In the genomic region with DNA sequence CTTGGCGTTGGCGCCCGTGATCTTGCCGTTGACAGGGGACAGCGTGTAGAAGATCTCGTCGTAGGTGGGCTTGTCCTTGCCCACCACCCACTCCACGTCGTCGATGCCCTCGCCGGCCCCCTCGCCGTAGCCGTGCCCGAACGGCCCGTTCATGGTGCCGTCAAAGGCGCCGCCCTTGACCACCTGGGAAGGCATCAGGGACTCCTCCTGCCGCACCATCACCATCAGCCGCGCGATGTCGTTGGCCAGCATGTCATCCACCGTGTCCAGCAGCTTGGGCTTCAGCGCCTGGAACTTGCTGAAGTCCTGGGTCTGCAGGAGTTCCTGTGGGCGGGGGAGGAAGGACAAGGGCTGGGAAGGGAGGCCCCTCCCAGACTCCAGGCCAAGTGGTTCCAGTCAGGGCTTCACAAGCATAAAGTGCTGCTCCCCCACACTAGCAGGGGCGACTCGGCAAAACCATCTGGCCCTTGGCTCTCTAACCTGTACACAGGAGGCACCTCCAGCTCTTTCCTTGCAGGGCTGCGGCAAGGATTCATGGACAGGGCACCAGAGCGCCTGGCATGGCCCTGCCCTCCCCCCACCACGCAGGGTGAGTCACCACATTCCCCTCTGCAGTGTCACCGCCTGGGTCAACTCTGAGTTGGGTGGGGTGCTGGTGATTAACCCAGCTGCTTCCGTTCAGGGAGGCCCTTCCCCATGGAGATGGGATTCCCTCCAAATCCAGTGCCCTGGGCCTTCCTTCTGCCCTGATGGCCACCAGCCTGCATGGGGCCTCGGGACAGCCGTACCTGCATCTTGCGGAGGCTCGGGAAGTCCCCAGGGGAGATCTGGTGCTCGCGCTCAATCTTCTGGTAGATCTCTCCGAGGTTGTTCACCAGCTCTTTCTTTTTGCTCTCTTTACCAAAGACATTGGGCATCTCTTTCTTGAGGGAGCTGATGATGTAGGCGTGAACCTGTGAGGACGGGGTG, we compare ENCODE assay signal across 8 cellular contexts. TPM values are rescaled to one million over a fixed set of nuclear protein-coding genes. Genes with fewer than 3 reads are reported as not detected.
DNase-seq lines count a peak whose midpoint lies in the region; ATAC-seq and TF ChIP-seq lines count a peak whose summit lies in the region.

No MANE protein-coding gene starts in this region.

- H3K4me3 ChIP-seq in HUES64 (ENCODE audit: low read length) = no peak overlapping the region
- no peak overlapping the region for H3K4me3 ChIP-seq in fibroblast of pulmonary artery (replicated peaks; ENCODE audit: low read depth, low read length)
- no peak overlapping the region for H3K4me3 ChIP-seq in ovary

- H3K27ac Mint-ChIP-seq in activated T-cell treated with anti-CD3 and anti-CD28 coated beads, Interleukin-2, amount 50 U/mL, for 24 hours = peak overlapping the region; percentile 91

- no peak for TF ChIP-seq CTCF in AG09319 (IDR thresholded peaks at IDR 0.05; ENCODE audit: low read depth, low read length)
- no peak for TF ChIP-seq CTCF in fibroblast of pulmonary artery (IDR thresholded peaks at IDR 0.05; ENCODE audit: low read length, missing control alignments)
- TF ChIP-seq CTCF in ovary (IDR thresholded peaks at IDR 0.05) = no peak

- H3K4me1 ChIP-seq in HUES64 (ENCODE audit: insufficient read depth, low read length) = peaks cover 8% of the 10 kb centered on the region
- peaks cover 12% of the 10 kb centered on the region for H3K4me1 ChIP-seq in ovary (ENCODE audit: insufficient read depth)

- H3K4me3 Mint-ChIP-seq in activated T-cell treated with anti-CD3 and anti-CD28 coated beads, Interleukin-2, amount 50 U/mL, for 24 hours = peak overlapping the region; percentile 60

- no peaks in the 10 kb centered on the region for H3K27me3 Mint-ChIP-seq in activated T-cell treated with anti-CD3 and anti-CD28 coated beads, Interleukin-2, amount 50 U/mL, for 24 hours

- H3K27ac ChIP-seq in HUES64 (ENCODE audit: low read depth, low read length) (peak overlapping the region; percentile 57; the same call in 1 of the 2 replicates), ovary (peak overlapping the region; percentile 27 to 29)

- H3K4me1 Mint-ChIP-seq in activated T-cell treated with anti-CD3 and anti-CD28 coated beads, Interleukin-2, amount 50 U/mL, for 24 hours (ENCODE audit: low read depth) = peaks cover 91% of the 10 kb centered on the region

- DNase-seq in AG09319 (ENCODE audit: extremely low read depth, low read depth) (peak; percentile 77), fibroblast of pulmonary artery (ENCODE audit: low read depth) (peak; percentile 88), ovary (peak; percentile 54 to 80 (median 61))
- peak; percentile 74 for DNase-seq in activated T-cell treated with anti-CD3 and anti-CD28 coated beads, Interleukin-2, amount 50 U/mL, for 24 hours

- H3K9ac ChIP-seq in HUES64 (ENCODE audit: low read depth, low read length) = 0 out of 2 replicates have a peak overlapping the region, but pooled peaks have one; percentile 18

- ATAC-seq in HG02884 (IDR thresholded peaks at IDR 0.05; ENCODE audit: unreplicated experiment) (no peak), GM18867 (IDR thresholded peaks at IDR 0.05; ENCODE audit: unreplicated experiment) (no peak), GM21723 (IDR thresholded peaks at IDR 0.05; ENCODE audit: unreplicated experiment) (no peak)

- 91% methylated on average over 45 of the region's 45 CpGs for WGBS in HUES64
- WGBS in ovary, 3 donors = 68% methylated on average over 44 to 45 of the region's 45 CpGs

- TF ChIP-seq POLR2A in ovary (IDR thresholded peaks at IDR 0.05) = no peak

- peak; percentile 40 for TF ChIP-seq EP300 in ovary (IDR thresholded peaks at IDR 0.05)

- H3K27me3 ChIP-seq in HUES64 (ENCODE audit: insufficient read depth, low read length) (no peaks in the 10 kb centered on the region), ovary (no peaks in the 10 kb centered on the region)

- peaks cover 11% of the 10 kb centered on the region for H3K36me3 ChIP-seq in HUES64 (ENCODE audit: insufficient read depth, low read length)
- no peaks in the 10 kb centered on the region for H3K36me3 ChIP-seq in ovary

- no peaks in the 10 kb centered on the region for H3K9me3 ChIP-seq in HUES64 (ENCODE audit: insufficient read depth, low read depth, low read length)
- H3K9me3 ChIP-seq in ovary = no peaks in the 10 kb centered on the region

- H3K36me3 Mint-ChIP-seq in activated T-cell treated with anti-CD3 and anti-CD28 coated beads, Interleukin-2, amount 50 U/mL, for 24 hours (ENCODE audit: low read depth) = peaks cover 78% of the 10 kb centered on the region

- intact Hi-C loops in ovary (cut with DNase I) = no loop called here

- no peaks in the 10 kb centered on the region for H3K9me3 Mint-ChIP-seq in activated T-cell treated with anti-CD3 and anti-CD28 coated beads, Interleukin-2, amount 50 U/mL, for 24 hours

RNA-seq across cellular contexts. Expression of a gene that starts 10.4 kb away (rescaled TPM):
- polyA plus RNA-seq in HUES64 (2013, experiment 1 of 2) = 4.0 TPM
- 4.4 TPM for polyA plus RNA-seq in HUES64 (2013, experiment 2 of 2)
- total RNA-seq in ovary = 1 to 10 TPM; 2.6 to 9.5 (median 4.0) TPM
- polyA plus RNA-seq in ovary = 1 to 10 TPM in 1 of 2 donors, under 1 TPM in 1; 0.35 to 1.9 TPM

RNA-seq across cellular contexts. Expression of a gene that starts 23.6 kb away (rescaled TPM):
- polyA plus RNA-seq in HUES64 (2013, experiment 1 of 2) = 20.5 TPM
- polyA plus RNA-seq in HUES64 (2013, experiment 2 of 2) = 19.7 TPM
- 10 to 100 TPM; 14.3 to 87.8 (median 42.2) TPM for total RNA-seq in ovary
- 10 to 100 TPM; 14.5 to 14.8 TPM for polyA plus RNA-seq in ovary

RNA-seq across cellular contexts. Expression of a gene that starts 44.5 kb away (rescaled TPM):
- polyA plus RNA-seq in HUES64 (2013, experiment 1 of 2) = 31.5 TPM
- 36.6 TPM for polyA plus RNA-seq in HUES64 (2013, experiment 2 of 2)
- 10 to 100 TPM; 17.5 to 28.6 (median 22.6) TPM for total RNA-seq in ovary
- 10 to 100 TPM; 14.4 to 20.4 TPM for polyA plus RNA-seq in ovary

RNA-seq across cellular contexts. Expression of a gene that starts 51.8 kb away (rescaled TPM):
- polyA plus RNA-seq in HUES64 (2013, experiment 1 of 2) = 14.1 TPM
- polyA plus RNA-seq in HUES64 (2013, experiment 2 of 2) = 16.9 TPM
- 10 to 100 TPM in 5 of 7 donors, 1 to 10 TPM in 2; 5.6 to 15.5 (median 13.0) TPM for total RNA-seq in ovary
- polyA plus RNA-seq in ovary = 1 to 10 TPM; 2.3 to 9.9 TPM
